ENCODE assay signal across 26 cellular contexts in genomic region chrX:53077207-53078197, GRCh38. TPM values are rescaled to one million over a fixed set of nuclear protein-coding genes. Genes with fewer than 3 reads are reported as not detected.
DNase-seq lines count a peak whose midpoint lies in the region; ATAC-seq and TF ChIP-seq lines count a peak whose summit lies in the region.
"Had no signal": no experiment of that assay in that cellular context is flagged by ENCODE, and none has a peak within 500 bp of the region (broad histone marks: within the 10 kb centered on the region; RNA-seq: fewer than 3 reads in every experiment).

No MANE protein-coding gene starts in this region.

- no peaks in the 10 kb centered on the region for H3K36me3 ChIP-seq in MM.1S (replicated peaks; ENCODE audit: insufficient read depth, low read length)
- no peaks in the 10 kb centered on the region for H3K36me3 ChIP-seq in effector memory CD4-positive, alpha-beta T cell (ENCODE audit: control insufficient read depth, insufficient read depth, low read length)
- H3K36me3 ChIP-seq: SJCRH30 had no signal

- H3K4me1 Mint-ChIP-seq in activated T-helper 17 cell treated with anti-CD3 and anti-CD28 coated beads, Interleukin-2, amount 50 U/mL, for 72 hours, result peaks cover 6% of the 10 kb centered on the region
- peaks cover 20% of the 10 kb centered on the region for H3K4me1 Mint-ChIP-seq in activated T-cell treated with anti-CD3 and anti-CD28 coated beads, Interleukin-2, amount 50 U/mL, for 4 hours (ENCODE audit: low read depth)

- POLR2A ChIA-PET in GM10248 (lab: Yijun Ruan, JAX), result interaction anchor here (0.6 kb wide), 1 partner anchor 39 kb away, joined by 6 read pairs; no protein-coding TSS in a partner anchor

- peak overlapping the region; percentile 58 for H3K27ac Mint-ChIP-seq in activated T-helper 17 cell treated with anti-CD3 and anti-CD28 coated beads, Interleukin-2, amount 50 U/mL, for 72 hours
- H3K27ac Mint-ChIP-seq: activated naive CD4-positive, alpha-beta T cell treated with anti-CD3 and anti-CD28 coated beads, Interleukin-2, amount 50 U/mL, for 24 hours had no signal

- peak; percentile 16 for TF ChIP-seq CTCF in GM10248 (IDR thresholded peaks at IDR 0.05; ENCODE audit: control extremely low read depth, extremely low read depth, low read depth, missing control alignments)
- peak; percentile 24 for TF ChIP-seq CTCF in MM.1S (IDR thresholded peaks at IDR 0.05; ENCODE audit: low read length)

- H3K79me2 ChIP-seq in MM.1S (ENCODE audit: low read length), result no peaks in the 10 kb centered on the region

- no peak overlapping the region for H3K4me3 ChIP-seq in MM.1S (ENCODE audit: low read length)
- no peak overlapping the region for H3K4me3 ChIP-seq in effector memory CD4-positive, alpha-beta T cell (ENCODE audit: insufficient read depth, low read depth, low read length, poor library complexity, severe bottlenecking)
- H3K4me3 ChIP-seq: SJCRH30, testis had no signal

- no peak overlapping the region for H3K4me3 Mint-ChIP-seq in activated T-helper 17 cell treated with anti-CD3 and anti-CD28 coated beads, Interleukin-2, amount 50 U/mL, for 72 hours
- no peak overlapping the region for H3K4me3 Mint-ChIP-seq in activated T-cell treated with anti-CD3 and anti-CD28 coated beads, Interleukin-2, amount 50 U/mL, for 4 hours
- H3K4me3 Mint-ChIP-seq: activated naive CD4-positive, alpha-beta T cell treated with anti-CD3 and anti-CD28 coated beads, Interleukin-2, amount 50 U/mL, for 24 hours; naive thymus-derived CD4-positive, alpha-beta T cell had no signal

- peaks cover 13% of the 10 kb centered on the region for H3F3A ChIP-seq in MM.1S (ENCODE audit: insufficient read depth, low read length)

- H2AFZ ChIP-seq in MM.1S (ENCODE audit: low read length), result no peak overlapping the region

- H3K36me3 Mint-ChIP-seq in activated T-helper 17 cell treated with anti-CD3 and anti-CD28 coated beads, Interleukin-2, amount 50 U/mL, for 72 hours (ENCODE audit: low read depth), result peaks cover 13% of the 10 kb centered on the region
- H3K36me3 Mint-ChIP-seq in activated T-cell treated with anti-CD3 and anti-CD28 coated beads, Interleukin-2, amount 50 U/mL, for 4 hours (ENCODE audit: insufficient read depth), result no peaks in the 10 kb centered on the region
- H3K36me3 Mint-ChIP-seq: activated naive CD4-positive, alpha-beta T cell treated with anti-CD3 and anti-CD28 coated beads, Interleukin-2, amount 50 U/mL, for 24 hours; naive thymus-derived CD4-positive, alpha-beta T cell had no signal

- CTCF ChIA-PET in GM10248 (lab: Yijun Ruan, JAX), result interaction anchor here (1.1 to 1.2 kb wide), 2 partner anchors 10 to 12 kb away, joined by 3 to 5 read pairs; no protein-coding TSS in a partner anchor

- no peaks in the 10 kb centered on the region for H3K9me2 ChIP-seq in MM.1S (replicated peaks; ENCODE audit: insufficient read depth, low read length)

- no peaks in the 10 kb centered on the region for H3K9me3 ChIP-seq in MM.1S (replicated peaks; ENCODE audit: insufficient read depth, low read length)
- no peaks in the 10 kb centered on the region for H3K9me3 ChIP-seq in effector memory CD4-positive, alpha-beta T cell (ENCODE audit: control insufficient read depth, low read length)
- H3K9me3 ChIP-seq: SJCRH30, testis had no signal

- H3K4me1 ChIP-seq in MM.1S (ENCODE audit: low read length), result peaks cover 4% of the 10 kb centered on the region; the same call in 1 of the 2 replicates
- no peaks in the 10 kb centered on the region for H3K4me1 ChIP-seq in effector memory CD4-positive, alpha-beta T cell (ENCODE audit: control insufficient read depth, insufficient read depth, low read length, poor library complexity, severe bottlenecking)
- H3K4me1 ChIP-seq: SJCRH30 had no signal

- no peak overlapping the region for H3K27ac ChIP-seq in MM.1S (ENCODE audit: low read length)
- no peak overlapping the region for H3K27ac ChIP-seq in effector memory CD4-positive, alpha-beta T cell (ENCODE audit: insufficient read depth, low read length, poor library complexity, severe bottlenecking)
- H3K27ac ChIP-seq: 22Rv1, epithelial cell of prostate, SJCRH30, testis had no signal

- no peaks in the 10 kb centered on the region for H3K9me3 Mint-ChIP-seq in activated T-helper 17 cell treated with anti-CD3 and anti-CD28 coated beads, Interleukin-2, amount 50 U/mL, for 72 hours
- no peaks in the 10 kb centered on the region for H3K9me3 Mint-ChIP-seq in activated T-cell treated with anti-CD3 and anti-CD28 coated beads, Interleukin-2, amount 50 U/mL, for 4 hours
- H3K9me3 Mint-ChIP-seq: activated naive CD4-positive, alpha-beta T cell treated with anti-CD3 and anti-CD28 coated beads, Interleukin-2, amount 50 U/mL, for 24 hours had no signal

- H3K27me3 Mint-ChIP-seq in activated T-helper 17 cell treated with anti-CD3 and anti-CD28 coated beads, Interleukin-2, amount 50 U/mL, for 72 hours, result no peaks in the 10 kb centered on the region
- H3K27me3 Mint-ChIP-seq in activated T-cell treated with anti-CD3 and anti-CD28 coated beads, Interleukin-2, amount 50 U/mL, for 4 hours (ENCODE audit: low read depth), result no peaks in the 10 kb centered on the region
- H3K27me3 Mint-ChIP-seq: activated naive CD4-positive, alpha-beta T cell treated with anti-CD3 and anti-CD28 coated beads, Interleukin-2, amount 50 U/mL, for 24 hours had no signal

- ATAC-seq in activated T-helper 17 cell treated with anti-CD3 and anti-CD28 coated beads, Interleukin-2, amount 50 U/mL, for 72 hours (replicated peaks), result no peak
- no peak for ATAC-seq in activated T-cell treated with anti-CD3 and anti-CD28 coated beads, Interleukin-2, amount 50 U/mL, for 4 hours
- ATAC-seq in HG03469 (IDR thresholded peaks at IDR 0.05; ENCODE audit: unreplicated experiment), result no peak
- ATAC-seq: activated CD4-positive, CD25-positive, alpha-beta regulatory T cell treated with anti-CD3 and anti-CD28 coated beads, Interleukin-2, amount 50 U/mL, for 24 hours; naive thymus-derived CD4-positive, alpha-beta T cell had no signal

- no peaks in the 10 kb centered on the region for H4K20me1 ChIP-seq in MM.1S (ENCODE audit: insufficient read depth, low read length)

- no peak overlapping the region for H3K9ac ChIP-seq in MM.1S (ENCODE audit: low read length)

- peak; percentile 26 for DNase-seq in DMS53 (lab: John Stamatoyannopoulos, UW)
- no peak for DNase-seq in DMS53 treated with DMSO at 0.1 percent for 48 hours (lab: John Stamatoyannopoulos, UW; ENCODE audit: unreplicated experiment)
- no peak for DNase-seq in GM10248 (ENCODE audit: extremely low spot score)
- no peak for DNase-seq in MM.1S
- DNase-seq in activated T-cell treated with anti-CD3 and anti-CD28 coated beads, Interleukin-2, amount 50 U/mL, for 4 hours, result no peak
- no peak for DNase-seq in effector memory CD4-positive, alpha-beta T cell
- DNase-seq: effector CD4-positive, alpha-beta T cell; EL; glutamatergic neuron; HCEC 1CT; islet precursor cell; midbrain; naive thymus-derived CD4-positive, alpha-beta T cell; NCI-H1092; NCI-H1694 treated with DMSO at 0.1 percent for 48 hours; NCI-H524 treated with DMSO at 0.1 percent for 48 hours; occipital lobe; SJCRH30; stimulated activated naive CD4-positive, alpha-beta T cell treated with Interleukin-2 at 50 U/mL for 16 hours; testis had no signal

- no peaks in the 10 kb centered on the region for H3K27me3 ChIP-seq in MM.1S (replicated peaks; ENCODE audit: insufficient read depth, low read length)
- H3K27me3 ChIP-seq in effector memory CD4-positive, alpha-beta T cell (replicated peaks; ENCODE audit: control insufficient read depth, insufficient read depth, low read length, poor library complexity, severe bottlenecking), result no peaks in the 10 kb centered on the region
- H3K27me3 ChIP-seq: SJCRH30, testis had no signal

- H3K4me2 ChIP-seq in MM.1S (ENCODE audit: low read depth, low read length), result no peak overlapping the region

RNA-seq across cellular contexts. Expression of gene TSPYL2, which starts 4.7 kb away (rescaled TPM):
- total RNA-seq in activated T-helper 17 cell treated with anti-CD3 and anti-CD28 coated beads, Interleukin-2, amount 50 U/mL, for 72 hours, result 100 to 1,000 TPM in 1 of 2 donors, 10 to 100 TPM in 1; 28.2 to 134 TPM
- total RNA-seq in activated T-cell treated with anti-CD3 and anti-CD28 coated beads, Interleukin-2, amount 50 U/mL, for 4 hours, result 10 to 100 TPM; 55.8 to 73.3 (median 69.3) TPM

RNA-seq across cellular contexts. Expression of gene KANTR, which starts 16.4 kb away (rescaled TPM):
- 10 to 100 TPM; 18.6 to 44.9 TPM for total RNA-seq in activated T-helper 17 cell treated with anti-CD3 and anti-CD28 coated beads, Interleukin-2, amount 50 U/mL, for 72 hours
- total RNA-seq in activated T-cell treated with anti-CD3 and anti-CD28 coated beads, Interleukin-2, amount 50 U/mL, for 4 hours, result 1 to 10 TPM; 3.4 to 4.1 (median 3.6) TPM

RNA-seq across cellular contexts. Expression of gene GPR173, which starts 28.9 kb away (rescaled TPM):
- total RNA-seq in activated T-helper 17 cell treated with anti-CD3 and anti-CD28 coated beads, Interleukin-2, amount 50 U/mL, for 72 hours, result not detected
- total RNA-seq in activated T-cell treated with anti-CD3 and anti-CD28 coated beads, Interleukin-2, amount 50 U/mL, for 4 hours, result under 1 TPM in 1 of 3 donors, not detected in 2; 0.05 TPM
